ENCODE assay signal across 21 cellular contexts in genomic region chr5:8913522-8913921, GRCh38.
"Had no signal": no experiment of that assay in that cellular context is flagged by ENCODE, and none has a peak within 500 bp of the region (broad histone marks: within the 10 kb centered on the region; RNA-seq: fewer than 3 reads in every experiment).

No MANE protein-coding gene starts in this region.

- H3K4me1 ChIP-seq: gastrocnemius medialis, heart left ventricle, left lung, thyroid gland had no signal

- H3K27me3 Mint-ChIP-seq: central memory CD8-positive, alpha-beta T cell had no signal

- H3K27ac ChIP-seq: brain microvascular endothelial cell, coronary artery, gastrocnemius medialis, heart left ventricle, left lung, thyroid gland had no signal

- H3K4me3 ChIP-seq: coronary artery, gastrocnemius medialis, heart left ventricle, left lung, thyroid gland had no signal

- DNase-seq: activated CD4-positive, alpha-beta T cell treated with anti-CD3 and anti-CD28 coated beads, Interleukin-2, amount 50 U/mL, for 1 hour; activated CD8-positive, alpha-beta memory T cell treated with anti-CD3 and anti-CD28 coated beads for 24 hours; activated effector memory CD4-positive, alpha-beta T cell treated with anti-CD3 and anti-CD28 coated beads, Interleukin-2, amount 50 U/mL, for 16 hours; activated naive CD4-positive, alpha-beta T cell treated with anti-CD3 and anti-CD28 coated beads, Interleukin-2, amount 50 U/mL, for 16 hours; activated T-cell treated with anti-CD3 and anti-CD28 coated beads, Interleukin-2, amount 50 U/mL, for 72 hours; aorta; brain microvascular endothelial cell; erythroblast; gastrocnemius medialis; heart left ventricle; left lung; stimulated activated CD4-positive, alpha-beta T cell treated with anti-CD3 and anti-CD28 coated beads, Interleukin-2, amount 100 ng/mL, for 24 hours; stimulated activated naive CD4-positive, alpha-beta T cell treated with Interleukin-2 at 50 U/mL for 16 hours; T1000; thyroid gland had no signal

- ATAC-seq: activated CD4-positive, CD25-positive, alpha-beta regulatory T cell treated with anti-CD3 and anti-CD28 coated beads, Interleukin-2, amount 50 U/mL, for 24 hours; activated T-cell treated with anti-CD3 and anti-CD28 coated beads, Interleukin-2, amount 50 U/mL, for 72 hours; gastrocnemius medialis; heart left ventricle; left lung had no signal

- FAIRE-seq: endometrium had no signal

- H3K4me1 Mint-ChIP-seq: central memory CD8-positive, alpha-beta T cell; neural crest cell had no signal

- H3K9me3 ChIP-seq: gastrocnemius medialis, left lung, thyroid gland had no signal

- H3K27ac Mint-ChIP-seq: activated T-cell treated with anti-CD3 and anti-CD28 coated beads, Interleukin-2, amount 50 U/mL, for 72 hours; progenitor cell of endocrine pancreas had no signal

- H3K4me3 Mint-ChIP-seq: activated T-cell treated with anti-CD3 and anti-CD28 coated beads, Interleukin-2, amount 50 U/mL, for 72 hours; central memory CD8-positive, alpha-beta T cell; neural crest cell had no signal

- H3K36me3 ChIP-seq: brain microvascular endothelial cell, gastrocnemius medialis, heart left ventricle, left lung, thyroid gland had no signal

- H3K27me3 ChIP-seq: brain microvascular endothelial cell, gastrocnemius medialis, heart left ventricle, left lung, thyroid gland had no signal
